In genomic region chr2:7773362-7773973, GRCh38 we compare ENCODE assay signal across 8 cellular contexts.
A peak's percentile ranks its signal among the peaks of the same experiment; 100 is the strongest.
DNase-seq lines count a peak whose midpoint lies in the region; ATAC-seq and TF ChIP-seq lines count a peak whose summit lies in the region.

No MANE protein-coding gene starts in this region.

- no peaks in the 10 kb centered on the region for H4K20me1 ChIP-seq in MM.1S (ENCODE audit: insufficient read depth, low read length)

- no peak for TF ChIP-seq CTCF in MM.1S (IDR thresholded peaks at IDR 0.05; ENCODE audit: low read length)

- no peaks in the 10 kb centered on the region for H3K9me2 ChIP-seq in MM.1S (replicated peaks; ENCODE audit: insufficient read depth, low read length)

- H3K4me2 ChIP-seq in MM.1S (ENCODE audit: low read depth, low read length) = peak overlapping the region; percentile 7; the same call in 1 of the 2 replicates

- no peak overlapping the region for H2AFZ ChIP-seq in MM.1S (ENCODE audit: low read length)

- no peak overlapping the region for H3K9ac ChIP-seq in MM.1S (ENCODE audit: low read length)

- no peak overlapping the region for H3K4me3 ChIP-seq in MM.1S (ENCODE audit: low read length)

- no peak overlapping the region for H3K27ac ChIP-seq in MM.1S (ENCODE audit: low read length)
- H3K27ac ChIP-seq in epithelial cell of prostate = peak overlapping the region; percentile 86

- no peaks in the 10 kb centered on the region for H3K4me1 ChIP-seq in MM.1S (ENCODE audit: low read length)

- no peaks in the 10 kb centered on the region for H3K9me3 ChIP-seq in MM.1S (replicated peaks; ENCODE audit: insufficient read depth, low read length)

- no peaks in the 10 kb centered on the region for H3K36me3 ChIP-seq in MM.1S (replicated peaks; ENCODE audit: insufficient read depth, low read length)

- ATAC-seq in GM18511 (IDR thresholded peaks at IDR 0.05; ENCODE audit: unreplicated experiment) (peak; percentile 82), GM21825 (IDR thresholded peaks at IDR 0.05; ENCODE audit: unreplicated experiment) (peak; percentile 67)

- H3F3A ChIP-seq in MM.1S (ENCODE audit: insufficient read depth, low read length) = no peaks in the 10 kb centered on the region

- H3K27me3 ChIP-seq in MM.1S (replicated peaks; ENCODE audit: insufficient read depth, low read length) = no peaks in the 10 kb centered on the region

- DNase-seq in MM.1S = peak; percentile 19
- DNase-seq in epithelial cell of prostate (ENCODE audit: low read depth, low spot score) = peak; percentile 93
- no peak for DNase-seq in NK-92 (lab: John Stamatoyannopoulos, UW; ENCODE audit: unreplicated experiment)
- DNase-seq in epidermal melanocyte (ENCODE audit: insufficient read length, low spot score) = no peak
- no peak for DNase-seq in globus pallidus (ENCODE audit: low spot score)
- no peak for DNase-seq in Ammon's horn (ENCODE audit: low spot score)

- H3K79me2 ChIP-seq in MM.1S (ENCODE audit: low read length) = no peaks in the 10 kb centered on the region

Comparison
In these comparisons a context has a peak if more than half of its experiments do, and no peak if none do; other contexts are left out.
1. DNase-seq: peak in MM.1S (single experiment) and epithelial cell of prostate (single experiment); none in NK-92 (single experiment), epidermal melanocyte (single experiment), globus pallidus (single experiment) and Ammon's horn (single experiment).